1 cellular context compared by ENCODE assay signal in genomic region chr1:55860816-55861519, GRCh38.
TF ChIP-seq lines count a peak whose summit lies in the region.

No MANE protein-coding gene starts in this region.

TF ChIP-seq in H1, 55 proteins besides CTCF, POLR2A, EP300 and RAD21 (continued from another document):
- TF ChIP-seq CHD7 (IDR thresholded peaks at IDR 0.05; ENCODE audit: insufficient replicate concordance, low read length) (no peak), RXRA (IDR thresholded peaks at IDR 0.05; ENCODE audit: insufficient read depth, low read depth, low read length) (no peak), EGR1 (IDR thresholded peaks at IDR 0.05; ENCODE audit: borderline replicate concordance, low read depth, low read length) (no peak), HDAC2 (IDR thresholded peaks at IDR 0.05; ENCODE audit: borderline replicate concordance in 1 of 2, low read depth in 2 of 2, low read length in 2 of 2) (no peak), SAP30 (IDR thresholded peaks at IDR 0.05; ENCODE audit: insufficient read depth, insufficient replicate concordance, low read length) (no peak), NANOG (IDR thresholded peaks at IDR 0.05; ENCODE audit: insufficient read depth, low read depth, low read length, poor library complexity, severe bottlenecking) (no peak), SP1 (IDR thresholded peaks at IDR 0.05; ENCODE audit: low read depth, low read length) (no peak), GABPA (IDR thresholded peaks at IDR 0.05; ENCODE audit: borderline replicate concordance, insufficient read depth, low read length) (no peak), SIRT6 (IDR thresholded peaks at IDR 0.05; ENCODE audit: low read length) (no peak), ASH2L (IDR thresholded peaks at IDR 0.05; ENCODE audit: low read length) (no peak), TAF7 (optimal IDR thresholded peaks at IDR 0.05; ENCODE audit: borderline replicate concordance, low read depth, low read length) (no peak), SP4 (IDR thresholded peaks at IDR 0.05; ENCODE audit: low read length) (no peak), POLR2AphosphoS5 (IDR thresholded peaks at IDR 0.05; ENCODE audit: low read depth, low read length) (no peak)
- TF ChIP-seq, protein P1, sequence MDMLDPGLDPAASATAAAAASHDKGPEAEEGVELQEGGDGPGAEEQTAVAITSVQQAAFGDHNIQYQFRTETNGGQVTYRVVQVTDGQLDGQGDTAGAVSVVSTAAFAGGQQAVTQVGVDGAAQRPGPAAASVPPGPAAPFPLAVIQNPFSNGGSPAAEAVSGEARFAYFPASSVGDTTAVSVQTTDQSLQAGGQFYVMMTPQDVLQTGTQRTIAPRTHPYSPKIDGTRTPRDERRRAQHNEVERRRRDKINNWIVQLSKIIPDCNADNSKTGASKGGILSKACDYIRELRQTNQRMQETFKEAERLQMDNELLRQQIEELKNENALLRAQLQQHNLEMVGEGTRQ (IDR thresholded peaks at IDR 0.05; ENCODE audit: low read length) = no peak
